21 cellular contexts compared by ENCODE assay signal in the genomic region with DNA sequence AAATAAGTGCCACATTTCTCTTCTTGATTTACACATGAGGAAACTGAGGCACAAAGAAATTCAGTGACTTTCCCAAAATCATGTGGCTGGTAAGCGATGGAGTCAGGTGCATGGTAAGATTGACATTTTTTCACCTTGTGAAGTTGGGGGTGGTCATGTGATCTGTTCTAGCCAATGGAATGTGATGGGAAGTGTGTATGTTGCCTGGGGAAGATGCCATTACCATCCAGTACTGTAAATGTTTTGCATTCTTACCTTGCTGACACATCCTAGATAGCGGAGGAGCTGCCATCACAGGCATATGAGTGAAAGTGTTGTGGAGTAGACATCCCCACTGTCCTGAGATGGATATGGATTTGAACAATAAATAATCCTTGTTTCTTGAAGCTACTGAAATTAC.
DNase-seq lines count a peak whose midpoint lies in the region; ATAC-seq, FAIRE-seq and TF ChIP-seq lines count a peak whose summit lies in the region.
"Had no signal": no experiment of that assay in that cellular context is flagged by ENCODE, and none has a peak within 500 bp of the region (broad histone marks: within the 10 kb centered on the region; RNA-seq: fewer than 3 reads in every experiment).

No MANE protein-coding gene starts in this region.

- H3K4me3 ChIP-seq in brain microvascular endothelial cell (ENCODE audit: low read depth, low read length) (no peak overlapping the region), keratinocyte (ENCODE audit: control insufficient read depth in 2 of 3, extremely low read depth in 1 of 3, insufficient read depth in 2 of 3, low read depth in 1 of 3, low read length in 3 of 3) (no peak overlapping the region)
- H3K4me3 ChIP-seq: left ventricle myocardium inferior, mucosa of descending colon, neural progenitor cell, spleen had no signal

- peak; percentile 93 for FAIRE-seq in HTR-8/SVneo (lab: Jason Lieb, UNC)
- peak; percentile 5 for FAIRE-seq in keratinocyte (lab: Jason Lieb, UNC)
- FAIRE-seq: frontal cortex had no signal

- ATAC-seq in HG02870 (IDR thresholded peaks at IDR 0.05; ENCODE audit: unreplicated experiment): no peak
- ATAC-seq in HG02884 (IDR thresholded peaks at IDR 0.05; ENCODE audit: unreplicated experiment): no peak
- ATAC-seq: mucosa of descending colon had no signal

- peaks cover 4% of the 10 kb centered on the region for H3K4me1 ChIP-seq in keratinocyte (ENCODE audit: control insufficient read depth, extremely low read depth, insufficient read depth, low read length)
- H3K4me1 ChIP-seq: neural progenitor cell had no signal

- H3K4me2 ChIP-seq in keratinocyte (ENCODE audit: control insufficient read depth, extremely low read depth, insufficient read depth, low read depth, low read length): no peak overlapping the region
- H3K4me2 ChIP-seq: neural progenitor cell had no signal

- H3K27ac ChIP-seq in brain microvascular endothelial cell (no peak overlapping the region), keratinocyte (ENCODE audit: control insufficient read depth, insufficient read depth, low read length) (no peak overlapping the region)
- H3K27ac ChIP-seq: C4-2B, left ventricle myocardium inferior, neural progenitor cell, spleen had no signal

- TF ChIP-seq CTCF in brain microvascular endothelial cell (IDR thresholded peaks at IDR 0.05; ENCODE audit: low read depth, low read length, missing control alignments) (no peak), keratinocyte (optimal IDR thresholded peaks at IDR 0.05 in 1 of 3, IDR thresholded peaks at IDR 0.05 in 1 of 3, conservative IDR thresholded peaks at IDR 0.05 in 1 of 3; ENCODE audit: extremely low read depth in 1 of 3, insufficient read depth in 2 of 3, low read length in 3 of 3) (no peak)

- dilution Hi-C loops in keratinocyte (cut with MboI; ENCODE audit: extremely low pct_ligation_motif_present, low sequenced_read_pairs): loop anchor here (25.0 kb wide), 1 partner anchor 498 kb away; a partner anchor contains a TSS

- no peaks in the 10 kb centered on the region for H3K79me2 ChIP-seq in keratinocyte (ENCODE audit: control insufficient read depth, insufficient read depth, low read length)

- peak; percentile 74 for DNase-seq in A172 (ENCODE audit: low spot score)
- peak; percentile 64 for DNase-seq in HTR-8/SVneo (ENCODE audit: insufficient read length, low spot score)
- DNase-seq in brain microvascular endothelial cell: peak; percentile 45
- DNase-seq in keratinocyte (ENCODE audit: low read depth, low spot score): no peak
- DNase-seq in NCI-H1105 (lab: John Stamatoyannopoulos, UW): no peak
- no peak for DNase-seq in D341Med (ENCODE audit: low spot score)
- DNase-seq: activated B cell treated with CpG ODN at 0.5 μM for 24 hours; activated CD4-positive, alpha-beta memory T cell treated with anti-CD3 and anti-CD28 coated beads for 36 hours; activated naive CD4-positive, alpha-beta T cell treated with anti-CD3 and anti-CD28 coated beads, Interleukin-2, amount 50 U/mL, for 16 hours; activated T-cell treated with anti-CD3 and anti-CD28 coated beads, Interleukin-2, amount 50 U/mL, for 1 hour; left ventricle myocardium inferior; mucosa of descending colon; NCI-H1436; SHP77 treated with DMSO at 0.1 percent for 48 hours; spleen; stimulated activated CD4-positive, alpha-beta T cell treated with anti-CD3 and anti-CD28 coated beads, Interleukin-4, amount 100 ng/mL, for 4 hours had no signal

- in situ Hi-C loops in brain microvascular endothelial cell (cut with HindIII; ENCODE audit: low pct_ligation_motif_present, low sequenced_read_pairs): no loop called here

- no peak overlapping the region for H3K9ac ChIP-seq in keratinocyte (ENCODE audit: control insufficient read depth, extremely low read depth, insufficient read depth, low read length)
- H3K9ac ChIP-seq: neural progenitor cell had no signal

- no peaks in the 10 kb centered on the region for H3K9me3 ChIP-seq in keratinocyte (ENCODE audit: control insufficient read depth, low read depth, low read length)
- H3K9me3 ChIP-seq: left ventricle myocardium inferior, mucosa of descending colon, spleen had no signal

- no peaks in the 10 kb centered on the region for H4K20me1 ChIP-seq in keratinocyte (ENCODE audit: control insufficient read depth, extremely low read depth, insufficient read depth, low read length)

- H3K27me3 ChIP-seq in brain microvascular endothelial cell (replicated peaks) (no peaks in the 10 kb centered on the region), keratinocyte (ENCODE audit: control insufficient read depth, extremely low read depth, insufficient read depth, low read length) (no peaks in the 10 kb centered on the region)
- H3K27me3 ChIP-seq: neural progenitor cell had no signal

- no peak overlapping the region for H2AFZ ChIP-seq in keratinocyte (ENCODE audit: control insufficient read depth, low read length)
- H2AFZ ChIP-seq: neural progenitor cell had no signal

- H3K9me1 ChIP-seq in keratinocyte (ENCODE audit: control insufficient read depth, extremely low read depth, insufficient read depth, low read length): no peaks in the 10 kb centered on the region

- H3K36me3 ChIP-seq in brain microvascular endothelial cell (replicated peaks) (no peaks in the 10 kb centered on the region), keratinocyte (ENCODE audit: control insufficient read depth in 2 of 2, extremely low read depth in 1 of 2, insufficient read depth in 2 of 2, low read length in 2 of 2) (no peaks in the 10 kb centered on the region)
- H3K36me3 ChIP-seq: left ventricle myocardium inferior, neural progenitor cell, spleen had no signal

Comparison
In these comparisons a context has a peak if more than half of its experiments do, and no peak if none do; other contexts are left out.
1. DNase-seq: peak in A172 (single experiment), HTR-8/SVneo (single experiment) and brain microvascular endothelial cell (single experiment); none in keratinocyte (single experiment), NCI-H1105 (single experiment) and D341Med (single experiment).